Comparison of ENCODE assay signal across 8 cellular contexts in the genomic region with DNA sequence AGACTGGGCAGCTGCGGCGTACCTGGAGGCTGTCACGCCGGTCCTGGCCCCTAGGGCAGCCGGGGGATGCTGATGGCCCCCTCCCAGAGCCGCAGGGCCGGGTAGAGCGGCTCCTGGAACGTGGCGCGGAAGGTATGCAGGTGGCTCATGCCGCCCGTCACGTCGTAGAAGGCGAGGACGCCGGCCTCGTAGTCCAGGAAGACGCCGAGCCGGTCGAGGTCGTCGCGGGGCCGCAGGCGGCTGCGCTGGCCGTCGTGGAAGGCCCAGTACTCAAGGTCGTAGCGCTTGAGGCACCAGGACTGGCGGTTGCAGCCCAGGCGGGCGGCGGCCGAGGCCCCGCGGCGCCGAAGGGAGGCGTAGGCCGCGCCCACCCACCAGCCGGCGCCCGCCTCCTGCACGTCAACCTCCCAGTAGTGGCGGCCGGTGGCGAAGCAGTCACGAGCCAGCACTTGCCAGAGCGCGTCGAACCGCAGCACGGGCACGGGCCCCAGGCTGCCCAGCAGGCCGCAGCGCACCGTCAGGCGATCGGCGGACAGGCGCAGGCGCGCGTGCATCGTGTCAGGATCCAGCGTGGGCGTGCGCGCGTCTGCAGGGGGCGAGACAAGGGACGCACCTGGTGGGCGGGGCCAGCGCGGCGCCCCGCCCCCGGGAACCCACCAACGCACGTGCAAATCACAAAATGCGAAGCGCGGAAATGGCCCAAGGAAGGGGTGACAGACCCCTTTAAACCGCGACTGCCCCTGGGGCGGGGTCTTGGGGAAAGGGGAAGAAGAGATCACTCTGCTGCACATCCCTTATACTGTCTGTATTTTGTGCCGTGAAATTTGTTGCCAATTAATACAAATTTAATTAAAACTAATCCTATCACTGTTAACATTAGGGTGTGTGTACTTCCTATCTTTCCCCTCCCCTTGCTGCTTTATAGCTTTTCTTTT. TPM values are rescaled to one million over a fixed set of nuclear protein-coding genes. Genes with fewer than 3 reads are reported as not detected.
DNase-seq lines count a peak whose midpoint lies in the region; ATAC-seq and FAIRE-seq lines count a peak whose summit lies in the region.

No MANE protein-coding gene starts in this region.

- H3K9me3 ChIP-seq in right cardiac atrium (ENCODE audit: control insufficient read depth, low read length): no peaks in the 10 kb centered on the region

- H3K9me3 Mint-ChIP-seq in activated naive CD4-positive, alpha-beta T cell treated with anti-CD3 and anti-CD28 coated beads, Interleukin-2, amount 50 U/mL, for 72 hours: no peaks in the 10 kb centered on the region

- ATAC-seq in GM19438 (IDR thresholded peaks at IDR 0.05; ENCODE audit: low read depth, unreplicated experiment) (peak; percentile 46), right cardiac atrium (peak; percentile 80 to 88), HG03378 (IDR thresholded peaks at IDR 0.05; ENCODE audit: unreplicated experiment) (no peak), GM18858 (IDR thresholded peaks at IDR 0.05; ENCODE audit: unreplicated experiment) (no peak)
- ATAC-seq in activated naive CD4-positive, alpha-beta T cell treated with anti-CD3 and anti-CD28 coated beads, Interleukin-2, amount 50 U/mL, for 72 hours: peak; percentile 48 to 65

- no peak for FAIRE-seq in HTR-8/SVneo (lab: Jason Lieb, UNC)

- H3K27ac ChIP-seq in right cardiac atrium (ENCODE audit: low read length): no peak overlapping the region

- WGBS in right cardiac atrium: 18% methylated on average over 92 of the region's 92 CpGs

- peak in 1 of 2 donors; percentile 38 for DNase-seq in activated naive CD4-positive, alpha-beta T cell treated with anti-CD3 and anti-CD28 coated beads, Interleukin-2, amount 50 U/mL, for 72 hours (ENCODE audit: low spot score in 2 of 2)
- DNase-seq in right cardiac atrium (peak; percentile 49 to 75 (median 73)), HTR-8/SVneo (ENCODE audit: insufficient read length, low spot score) (no peak), DMS53 treated with DMSO at 0.1 percent for 48 hours (lab: John Stamatoyannopoulos, UW; ENCODE audit: unreplicated experiment) (no peak)
- peak; percentile 48 for DNase-seq in stimulated activated CD4-positive, alpha-beta T cell treated with anti-CD3 and anti-CD28 coated beads, Interleukin-4, amount 100 ng/mL, for 1 hour

- intact Hi-C loops in right cardiac atrium (cut with DNase I): no loop called here

- H3K36me3 Mint-ChIP-seq in activated naive CD4-positive, alpha-beta T cell treated with anti-CD3 and anti-CD28 coated beads, Interleukin-2, amount 50 U/mL, for 72 hours: peaks cover 8 to 39% of the 10 kb centered on the region in 2 donors

- no peaks in the 10 kb centered on the region for H3K27me3 ChIP-seq in right cardiac atrium (ENCODE audit: control insufficient read depth, insufficient read depth)

- H3K4me1 ChIP-seq in right cardiac atrium (ENCODE audit: control insufficient read depth, insufficient read depth, low read length): peaks cover 2% of the 10 kb centered on the region

- peak overlapping the region; percentile 9 to 76 for H3K27ac Mint-ChIP-seq in activated naive CD4-positive, alpha-beta T cell treated with anti-CD3 and anti-CD28 coated beads, Interleukin-2, amount 50 U/mL, for 72 hours

- peak overlapping the region; percentile 2 for H3K4me3 ChIP-seq in right cardiac atrium (ENCODE audit: low read length)

RNA-seq across cellular contexts. Expression of a gene that starts 31.2 kb away (rescaled TPM):
- total RNA-seq in activated naive CD4-positive, alpha-beta T cell treated with anti-CD3 and anti-CD28 coated beads, Interleukin-2, amount 50 U/mL, for 72 hours: 10 to 100 TPM; 55.9 to 60.0 TPM
- total RNA-seq in right cardiac atrium: 10 to 100 TPM; 25.0 to 32.4 (median 30.2) TPM
- polyA plus RNA-seq in right cardiac atrium: 37.2 TPM

RNA-seq across cellular contexts. Expression of a gene that starts 31.3 kb away (rescaled TPM):
- total RNA-seq in activated naive CD4-positive, alpha-beta T cell treated with anti-CD3 and anti-CD28 coated beads, Interleukin-2, amount 50 U/mL, for 72 hours: 10 to 100 TPM; 37.3 to 59.3 TPM
- total RNA-seq in right cardiac atrium: 1 to 10 TPM; 3.8 to 8.1 (median 4.8) TPM
- 1.2 TPM for polyA plus RNA-seq in right cardiac atrium

Comparison
In these comparisons a context has a peak if more than half of its experiments do, and no peak if none do; other contexts are left out.
1. ATAC-seq: peak in GM19438 (single experiment), activated naive CD4-positive, alpha-beta T cell treated with anti-CD3 and anti-CD28 coated beads, Interleukin-2, amount 50 U/mL, for 72 hours (2 of 2) and right cardiac atrium (2 of 2); none in HG03378 (single experiment) and GM18858 (single experiment).
2. DNase-seq: peak in right cardiac atrium (3 of 3) and stimulated activated CD4-positive, alpha-beta T cell treated with anti-CD3 and anti-CD28 coated beads, Interleukin-4, amount 100 ng/mL, for 1 hour (single experiment); none in HTR-8/SVneo (single experiment) and DMS53 treated with DMSO at 0.1 percent for 48 hours (single experiment).
3. RNA of a gene that starts 31.3 kb away (total RNA-seq): 37.3 to 59.3 TPM in activated naive CD4-positive, alpha-beta T cell treated with anti-CD3 and anti-CD28 coated beads, Interleukin-2, amount 50 U/mL, for 72 hours; 3.8 to 8.1 TPM in right cardiac atrium; every median in the first group is over 4 times any median in the second.